8 cellular contexts compared by ENCODE assay signal in the genomic region with DNA sequence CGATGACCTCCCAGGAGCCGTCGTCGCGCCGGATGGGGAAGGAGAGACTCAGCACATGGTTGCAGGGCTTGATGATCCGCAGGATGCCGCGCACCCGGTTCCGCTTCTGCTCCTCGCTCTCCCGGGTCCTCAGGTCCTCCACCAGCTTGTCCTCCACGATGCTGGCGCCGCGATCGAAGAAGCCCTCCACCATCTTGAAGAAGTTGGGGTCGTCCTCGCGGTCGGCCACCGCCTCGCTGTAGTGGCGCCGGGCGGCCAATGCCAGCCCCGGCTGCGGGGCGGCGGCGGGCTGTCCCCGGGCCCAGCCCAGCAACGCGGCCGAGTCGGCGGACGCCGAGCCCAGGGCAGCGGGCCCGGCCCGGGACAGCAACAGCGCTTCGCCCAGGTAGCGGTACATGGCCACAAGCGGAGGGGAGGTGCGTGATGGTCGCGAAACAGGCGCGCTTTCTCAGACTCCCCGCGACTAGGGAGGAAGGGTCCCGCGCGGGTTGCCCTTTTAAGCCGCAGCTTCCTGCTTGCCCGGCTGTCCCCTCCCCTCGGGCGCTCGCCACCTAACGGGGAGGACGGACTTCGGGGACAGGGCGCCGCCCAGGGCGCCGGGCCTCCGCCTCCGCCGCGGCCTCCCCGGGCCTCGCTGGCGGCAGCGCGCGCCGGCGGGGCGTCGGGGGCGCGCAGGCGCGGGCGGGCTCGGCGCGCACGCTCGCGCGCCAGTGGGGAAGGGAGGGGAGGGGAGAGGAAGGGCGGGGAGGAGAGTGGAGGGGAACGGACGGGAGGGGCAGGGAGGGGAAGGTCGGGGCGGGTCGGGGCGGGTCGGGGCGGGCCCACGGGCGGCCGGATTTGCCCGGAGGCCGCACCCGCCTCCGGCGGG. TPM values are rescaled to one million over a fixed set of nuclear protein-coding genes. Genes with fewer than 3 reads are reported as not detected.
A peak's percentile ranks its signal among the peaks of the same experiment; 100 is the strongest.
DNase-seq lines count a peak whose midpoint lies in the region; ATAC-seq and TF ChIP-seq lines count a peak whose summit lies in the region.

Gene GLUD1, minus strand, starts transcription at position 471 of the 868 bp plus-strand sequence. Its CDS starts 74 bp downstream, at position 397.
A gene with protein sequence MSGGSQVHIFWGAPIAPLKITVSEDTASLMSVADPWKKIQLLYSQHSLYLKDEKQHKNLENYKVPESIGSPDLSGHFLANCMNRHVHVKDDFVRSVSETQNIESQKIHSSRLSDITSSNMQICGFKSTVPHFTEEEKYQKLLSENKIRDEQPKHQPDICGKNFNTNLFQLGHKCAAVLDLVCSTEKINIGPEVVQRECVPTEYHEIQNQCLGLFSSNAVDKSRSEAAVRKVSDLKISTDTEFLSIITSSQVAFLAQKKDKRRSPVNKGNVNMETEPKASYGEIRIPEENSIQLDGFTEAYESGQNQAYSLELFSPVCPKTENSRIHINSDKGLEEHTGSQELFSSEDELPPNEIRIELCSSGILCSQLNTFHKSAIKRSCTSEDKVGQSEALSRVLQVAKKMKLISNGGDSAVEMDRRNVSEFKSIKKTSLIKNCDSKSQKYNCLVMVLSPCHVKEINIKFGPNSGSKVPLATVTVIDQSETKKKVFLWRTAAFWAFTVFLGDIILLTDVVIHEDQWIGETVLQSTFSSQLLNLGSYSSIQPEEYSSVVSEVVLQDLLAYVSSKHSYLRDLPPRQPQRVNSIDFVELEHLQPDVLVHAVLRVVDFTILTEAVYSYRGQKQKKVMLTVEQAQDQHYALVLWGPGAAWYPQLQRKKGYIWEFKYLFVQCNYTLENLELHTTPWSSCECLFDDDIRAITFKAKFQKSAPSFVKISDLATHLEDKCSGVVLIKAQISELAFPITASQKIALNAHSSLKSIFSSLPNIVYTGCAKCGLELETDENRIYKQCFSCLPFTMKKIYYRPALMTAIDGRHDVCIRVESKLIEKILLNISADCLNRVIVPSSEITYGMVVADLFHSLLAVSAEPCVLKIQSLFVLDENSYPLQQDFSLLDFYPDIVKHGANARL (plus strand): TSS at position 834 of the 868 bp plus-strand sequence. CDS start 56,149 bp downstream, outside the sequence.

- peak within 1 kb of the TSS; percentile 99 for H3K27ac ChIP-seq in RWPE1

- no peaks in the 10 kb centered on the region for H3K27me3 Mint-ChIP-seq in nephron (ENCODE audit: low read depth)
- H3K27me3 Mint-ChIP-seq in stimulated activated naive CD8-positive, alpha-beta T cell treated with anti-CD3 and anti-CD28 coated beads, Interleukin-15, amount 100 ng/mL, for 72 hours = no peaks in the 10 kb centered on the region

- CTCF ChIA-PET in RWPE1 (lab: Yijun Ruan, JAX) = interaction anchor here (0.7 kb wide), 1 partner anchor 138 kb away, joined by 4 read pairs; no protein-coding TSS in a partner anchor

- H3K4me3 Mint-ChIP-seq in nephron = peak within 1 kb of the TSS; percentile 83 to 95 (median 94)
- peak within 1 kb of the TSS; percentile 90 to 96 for H3K4me3 Mint-ChIP-seq in stimulated activated naive CD8-positive, alpha-beta T cell treated with anti-CD3 and anti-CD28 coated beads, Interleukin-15, amount 100 ng/mL, for 72 hours

- peaks cover 26% of the 10 kb centered on the region for H3K36me3 Mint-ChIP-seq in nephron (ENCODE audit: low read depth)

- ATAC-seq in GM21576 (IDR thresholded peaks at IDR 0.05; ENCODE audit: unreplicated experiment) = peak; percentile 65
- peak; percentile 79 for ATAC-seq in stimulated activated naive CD8-positive, alpha-beta T cell treated with anti-CD3 and anti-CD28 coated beads, Interleukin-15, amount 100 ng/mL, for 72 hours

- H3K4me1 Mint-ChIP-seq in nephron = peaks cover 34% of the 10 kb centered on the region
- peaks cover 51% of the 10 kb centered on the region for H3K4me1 Mint-ChIP-seq in stimulated activated naive CD8-positive, alpha-beta T cell treated with anti-CD3 and anti-CD28 coated beads, Interleukin-15, amount 100 ng/mL, for 72 hours

- H3K4me3 ChIP-seq in Jurkat, Clone E6-1 (ENCODE audit: low read length) = peak within 1 kb of the TSS; percentile 90
- H3K4me3 ChIP-seq in fibroblast of the aortic adventitia (ENCODE audit: low read depth, low read length) = peak within 1 kb of the TSS; percentile 87

- H3K9me3 Mint-ChIP-seq in nephron = no peaks in the 10 kb centered on the region
- H3K9me3 Mint-ChIP-seq in stimulated activated naive CD8-positive, alpha-beta T cell treated with anti-CD3 and anti-CD28 coated beads, Interleukin-15, amount 100 ng/mL, for 72 hours = no peaks in the 10 kb centered on the region

- TF ChIP-seq CTCF in RWPE1 (conservative IDR thresholded peaks at IDR 0.05; ENCODE audit: low read depth) (no peak), fibroblast of the aortic adventitia (IDR thresholded peaks at IDR 0.05; ENCODE audit: insufficient read depth, low read length) (no peak), nephron (IDR thresholded peaks at IDR 0.05; ENCODE audit: unreplicated experiment in 3 of 3) (no peak)

- peak within 1 kb of the TSS; percentile 84 to 97 (median 93) for H3K27ac Mint-ChIP-seq in nephron
- H3K27ac Mint-ChIP-seq in stimulated activated naive CD8-positive, alpha-beta T cell treated with anti-CD3 and anti-CD28 coated beads, Interleukin-15, amount 100 ng/mL, for 72 hours = peak within 1 kb of the TSS; percentile 98 to 99

- POLR2A ChIA-PET in RWPE1 (lab: Yijun Ruan, JAX; ENCODE audit: low non-redundant PET) = interaction anchor here (0.5 to 1.5 kb wide), 4 partner anchors 20 to 127 kb away, joined by 3 to 7 read pairs (median 4); partner anchors contain the start of gene ADIRF

- DNase-seq in DMS79 (lab: John Stamatoyannopoulos, UW) (peak; percentile 45), RWPE1 (ENCODE audit: low spot score) (peak; percentile 96), fibroblast of the aortic adventitia (ENCODE audit: low read depth) (peak; percentile 85)
- peak; percentile 87 for DNase-seq in Jurkat, Clone E6-1 (ENCODE audit: low read depth, low spot score)
- DNase-seq in activated T-helper 9 cell treated with anti-CD3 and anti-CD28 coated beads, Interleukin-2, amount 50 U/mL, for 16 hours (ENCODE audit: low read depth) = peak; percentile 84
- DNase-seq in stimulated activated naive CD8-positive, alpha-beta T cell treated with anti-CD3 and anti-CD28 coated beads, Interleukin-15, amount 100 ng/mL, for 72 hours = peak; percentile 92 to 94

RNA-seq across cellular contexts. Expression of gene GLUD1, which starts in this region (rescaled TPM):
- 101 TPM for polyA plus RNA-seq in Jurkat, Clone E6-1 (2012; ENCODE audit: insufficient read depth, insufficient read length)
- 137 and 346 TPM in 2 replicates for total RNA-seq in fibroblast of the aortic adventitia (ENCODE audit: low replicate concordance)

RNA-seq across cellular contexts. Expression of the second gene that starts in this region (rescaled TPM):
- 21.9 TPM for polyA plus RNA-seq in Jurkat, Clone E6-1 (2012; ENCODE audit: insufficient read depth, insufficient read length)
- total RNA-seq in fibroblast of the aortic adventitia (ENCODE audit: low replicate concordance) = 19.8 and 45.7 TPM in 2 replicates

Comparison
In these comparisons a context has a peak if more than half of its experiments do, and no peak if none do; other contexts are left out.
1. Peak in every context shown above with its lines: DNase-seq, ATAC-seq, H3K4me3 ChIP-seq and H3K27ac ChIP-seq.
2. DNase-seq: peak in every context shown above with its lines; median percentile 96 in RWPE1; 93 in stimulated activated naive CD8-positive, alpha-beta T cell treated with anti-CD3 and anti-CD28 coated beads, Interleukin-15, amount 100 ng/mL, for 72 hours; 87 in Jurkat, Clone E6-1; 85 in fibroblast of the aortic adventitia; 84 in activated T-helper 9 cell treated with anti-CD3 and anti-CD28 coated beads, Interleukin-2, amount 50 U/mL, for 16 hours; 45 in DMS79.